1 cellular context compared by ENCODE assay signal in the genomic region with DNA sequence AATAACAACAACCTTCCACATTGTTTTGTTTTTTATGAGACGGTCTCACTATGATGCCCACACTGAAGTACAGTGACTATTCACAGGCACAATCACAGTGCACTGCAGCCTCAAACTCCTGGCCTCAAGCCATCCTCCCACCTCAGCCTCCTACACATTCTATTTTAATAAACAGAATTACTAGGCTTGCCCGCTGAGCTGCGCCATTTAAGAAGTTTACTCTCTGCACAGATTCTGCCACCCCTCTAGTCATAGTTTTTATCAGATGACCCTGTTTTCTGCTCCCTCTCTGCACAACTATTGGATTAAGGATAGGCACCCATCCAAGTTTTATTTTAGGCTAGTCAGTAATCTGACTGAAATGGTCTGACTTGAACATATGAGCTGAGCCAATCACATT.
TF ChIP-seq lines count a peak whose summit lies in the region.

No MANE protein-coding gene starts in this region.

TF ChIP-seq in K562, 482 proteins besides CTCF, POLR2A, EP300 and RAD21 (continued from another document):
- TF ChIP-seq PHB2 (IDR thresholded peaks at IDR 0.05; ENCODE audit: low read depth): no peak
- 0 out of 2 replicates have a peak, but pooled peaks have one; percentile 13 for TF ChIP-seq NFIC (IDR thresholded peaks at IDR 0.05)
- TF ChIP-seq ZNF75A (CRISPR knock-in tag; IDR thresholded peaks at IDR 0.05): no peak
